23 cellular contexts compared by ENCODE assay signal in the genomic region with DNA sequence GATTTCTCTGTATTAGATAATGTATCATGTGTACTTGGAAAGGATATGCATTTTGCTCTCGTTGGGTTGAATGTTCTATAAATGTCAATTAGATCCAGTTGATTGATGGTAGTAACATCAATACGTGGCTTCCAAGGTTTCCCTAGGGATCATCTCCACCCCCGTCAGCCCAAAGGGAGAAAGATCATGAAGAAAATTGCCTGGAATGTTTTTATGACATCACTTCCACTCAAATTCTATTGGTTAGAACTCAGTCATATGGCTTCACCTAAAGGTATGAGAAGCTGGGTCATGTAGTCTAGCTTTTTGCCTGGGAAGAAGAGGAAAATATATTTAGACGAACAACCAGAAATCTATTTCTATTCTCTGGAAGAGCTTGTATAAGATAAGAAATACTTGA. TPM values are rescaled to one million over a fixed set of nuclear protein-coding genes. Genes with fewer than 3 reads are reported as not detected.
DNase-seq lines count a peak whose midpoint lies in the region; ATAC-seq, FAIRE-seq and TF ChIP-seq lines count a peak whose summit lies in the region.
"Had no signal": no experiment of that assay in that cellular context is flagged by ENCODE, and none has a peak within 500 bp of the region (broad histone marks: within the 10 kb centered on the region; RNA-seq: fewer than 3 reads in every experiment).

A gene (plus strand): TSS at position 253 of the 400 bp plus-strand sequence. CDS start 6 bp downstream, at position 259.

- H3K4me1 ChIP-seq in A673 (ENCODE audit: insufficient read depth, low read length, poor library complexity, severe bottlenecking) (no peaks in the 10 kb centered on the region), GM23338 (ENCODE audit: insufficient read depth) (no peaks in the 10 kb centered on the region), K562 (replicated peaks in 1 of 2; ENCODE audit: control insufficient read depth in 2 of 2, insufficient read depth in 2 of 2, low read length in 2 of 2) (no peaks in the 10 kb centered on the region), uterus (no peaks in the 10 kb centered on the region)
- H3K4me1 ChIP-seq: A549 had no signal

- no peak within 1 kb of the TSS for H3K27ac ChIP-seq in A673 (ENCODE audit: low read depth, low read length, poor library complexity, severe bottlenecking)
- H3K27ac ChIP-seq in GM23338 (ENCODE audit: low read depth): no peak within 1 kb of the TSS
- no peak within 1 kb of the TSS for H3K27ac ChIP-seq in K562 (ENCODE audit: extremely low read depth, low read depth, low read length)
- no peak within 1 kb of the TSS for H3K27ac ChIP-seq in uterus
- H3K27ac ChIP-seq: A549 had no signal

- CTCF ChIA-PET in A673 (lab: Charles Lee) (no interaction called here), K562 (lab: Yijun Ruan, JAX; ENCODE audit: low intra/inter-chr PET ratio) (no interaction called here)

- no TSS peak for BruUV-seq in A673 (replicated peaks; lab: Mats Ljungman, UMichigan)
- BruUV-seq in K562 (replicated peaks; lab: Mats Ljungman, UMichigan): no TSS peak

- DNase-seq in A673 (ENCODE audit: low spot score) (peak; percentile 43), GM23338 (ENCODE audit: low spot score) (no peak), NCI-H82 (lab: John Stamatoyannopoulos, UW) (peak; percentile 74), K562 (ENCODE audit: extremely low read depth in 1 of 4, low spot score in 3 of 4) (peak in 2 of 4 experiments; percentile 14 to 22), ACHN (no peak), H54 (ENCODE audit: insufficient read length, low spot score) (no peak), uterus (no peak)
- DNase-seq: AML-193; DMS79 treated with DMSO at 0.1 percent for 48 hours; GF-D8; KG1; NCI-H187; NCI-H2107; NCI-H526; NK-92 treated with Interleukin-12 subunit alpha and Interleukin-12 subunit beta, amount 100 ng/mL, for 24 hours; SK-N-SH; T-cell had no signal

- H3K36me3 ChIP-seq in A673 (ENCODE audit: insufficient read depth, low read length, poor library complexity, severe bottlenecking) (no peaks in the 10 kb centered on the region), GM23338 (ENCODE audit: insufficient read depth) (no peaks in the 10 kb centered on the region), K562 (ENCODE audit: control insufficient read depth, insufficient read depth, low read length) (no peaks in the 10 kb centered on the region), uterus (no peaks in the 10 kb centered on the region)

- POLR2A ChIA-PET in A673 (lab: Charles Lee; ENCODE audit: low non-redundant PET): interaction anchor here (0.6 kb wide), 1 partner anchor 434 kb away, joined by 3 read pairs; no protein-coding TSS in a partner anchor
- POLR2A ChIA-PET in K562 (lab: Yijun Ruan, JAX): interaction anchor here (1.0 to 1.9 kb wide), 3 partner anchors 8 to 24 kb away, joined by 3 to 5 read pairs (median 4); no protein-coding TSS in a partner anchor

- no peak within 1 kb of the TSS for H3K4me3 ChIP-seq in A673 (ENCODE audit: low read depth, low read length, poor library complexity, severe bottlenecking)
- no peak within 1 kb of the TSS for H3K4me3 ChIP-seq in GM23338
- H3K4me3 ChIP-seq in K562: no peak within 1 kb of the TSS
- H3K4me3 ChIP-seq in uterus: no peak within 1 kb of the TSS
- H3K4me3 ChIP-seq: A549, GM12878 had no signal

- H3K4me1 Mint-ChIP-seq in GM23338: no peaks in the 10 kb centered on the region
- H3K4me1 Mint-ChIP-seq: T-cell had no signal

- H3F3A ChIP-seq in GM23338 (replicated peaks; ENCODE audit: low read depth): no peaks in the 10 kb centered on the region

- intact Hi-C loops in A673 (cut with micrococcal nuclease; ENCODE audit: unreplicated experiment): no loop called here
- intact Hi-C loops in K562 (cut with micrococcal nuclease): no loop called here
- intact Hi-C loops in uterus (cut with DNase I; ENCODE audit: low total_unique reads): no loop called here

- TF ChIP-seq EP300 in K562 (IDR thresholded peaks at IDR 0.05; ENCODE audit: low read length): no peak

- ATAC-seq in GM23338 (no peak), K562 (no peak), HG03135 (IDR thresholded peaks at IDR 0.05; ENCODE audit: unreplicated experiment) (no peak)
- ATAC-seq: A549, GM12878, Right ventricle myocardium inferior, T-cell had no signal

- H3K79me2 ChIP-seq in GM23338 (replicated peaks; ENCODE audit: insufficient read depth) (no peaks in the 10 kb centered on the region), K562 (ENCODE audit: control insufficient read depth, insufficient read depth, low read length) (no peaks in the 10 kb centered on the region)

- FAIRE-seq in K562 (lab: Jason Lieb, UNC): no peak
- no peak for FAIRE-seq in H54 (lab: Jason Lieb, UNC)
- FAIRE-seq: A549, GM12878, GM19239, H1 had no signal

- H3K27me3 ChIP-seq in A673 (replicated peaks; ENCODE audit: insufficient read depth, low read depth, low read length, poor library complexity) (no peaks in the 10 kb centered on the region), GM23338 (ENCODE audit: insufficient read depth) (no peaks in the 10 kb centered on the region), K562 (ENCODE audit: control insufficient read depth in 2 of 2, insufficient read depth in 2 of 2, low read length in 2 of 2) (no peaks in the 10 kb centered on the region; a peak in 1 of 5 replicates), uterus (no peaks in the 10 kb centered on the region)

- H3K36me3 Mint-ChIP-seq in GM23338 (ENCODE audit: low read depth): no peaks in the 10 kb centered on the region
- H3K36me3 Mint-ChIP-seq: T-cell had no signal

- H3K9me3 ChIP-seq in A673 (ENCODE audit: low read depth, low read length, poor library complexity, severe bottlenecking): no peaks in the 10 kb centered on the region
- no peaks in the 10 kb centered on the region for H3K9me3 ChIP-seq in K562 (replicated peaks; ENCODE audit: control insufficient read depth, insufficient read depth, low read depth, low read length)
- H3K9me3 ChIP-seq in uterus: no peaks in the 10 kb centered on the region
- H3K9me3 ChIP-seq: A549, SK-N-SH had no signal

- WGBS in K562 (ENCODE audit: insufficient coverage, low coverage, missing lambda C conversion rate): 1% methylated on average over 4 of the region's 4 CpGs

- no peaks in the 10 kb centered on the region for H3K9me3 Mint-ChIP-seq in GM23338
- H3K9me3 Mint-ChIP-seq: T-cell had no signal

- H3K4me3 Mint-ChIP-seq in GM23338: no peak within 1 kb of the TSS
- H3K4me3 Mint-ChIP-seq: T-cell had no signal

- TF ChIP-seq POLR2A in K562 (conservative IDR thresholded peaks at IDR 0.05) (no peak), H54 (IDR thresholded peaks at IDR 0.05; ENCODE audit: low read depth, low read length) (no peak), uterus (IDR thresholded peaks at IDR 0.05) (no peak)

- H3K9ac ChIP-seq in K562 (ENCODE audit: insufficient read depth in 1 of 2, low read depth in 2 of 2, low read length in 2 of 2): no peak within 1 kb of the TSS
- H3K9ac ChIP-seq: SK-N-SH had no signal

- in situ Hi-C loops in K562 (cut with MboI) (no loop called here), ACHN (cut with HindIII; ENCODE audit: low pct_ligation_motif_present, low pct_unique_long_range_greater_than_20kb, low sequenced_read_pairs) (no loop called here)

- no peak within 1 kb of the TSS for H3K4me2 ChIP-seq in GM23338
- no peak within 1 kb of the TSS for H3K4me2 ChIP-seq in K562 (ENCODE audit: insufficient read depth, low read length)
- H3K4me2 ChIP-seq: A549, SK-N-SH had no signal

- H3K27me3 Mint-ChIP-seq in GM23338 (ENCODE audit: insufficient read depth, low read depth, poor library complexity): peaks cover 7% of the 10 kb centered on the region

- H4K20me1 ChIP-seq in GM23338 (replicated peaks; ENCODE audit: insufficient read depth) (no peaks in the 10 kb centered on the region), K562 (replicated peaks; ENCODE audit: control insufficient read depth, insufficient read depth, low read length) (no peaks in the 10 kb centered on the region)

- H3K9me2 ChIP-seq in GM23338 (ENCODE audit: insufficient read depth): 0 out of 2 replicates have a peak, but pooled peaks cover 4% of the 10 kb centered on the region
- H3K9me2 ChIP-seq: SK-N-SH had no signal

- H2AFZ ChIP-seq in GM23338 (no peak within 1 kb of the TSS), K562 (ENCODE audit: low read depth, low read length) (no peak within 1 kb of the TSS)

- no peak within 1 kb of the TSS for H3K27ac Mint-ChIP-seq in GM23338
- H3K27ac Mint-ChIP-seq: T-cell had no signal

- TF ChIP-seq CTCF in A673 (conservative IDR thresholded peaks at IDR 0.05; ENCODE audit: low read depth, low read length) (no peak), GM23338 (conservative IDR thresholded peaks at IDR 0.05; ENCODE audit: low read depth in 2 of 2) (no peak), K562 (IDR thresholded peaks at IDR 0.05 in 2 of 3, conservative IDR thresholded peaks at IDR 0.05 in 1 of 3; ENCODE audit: insufficient read depth in 2 of 3, low read depth in 1 of 3, low read length in 3 of 3) (no peak), uterus (IDR thresholded peaks at IDR 0.05) (no peak)

- TF ChIP-seq RAD21 in K562 (CRISPR knock-in tag; conservative IDR thresholded peaks at IDR 0.05 in 1 of 2, IDR thresholded peaks at IDR 0.05 in 1 of 2): no peak

- H3K9me1 ChIP-seq in K562 (ENCODE audit: control insufficient read depth, insufficient read depth, low read length): no peaks in the 10 kb centered on the region

TF ChIP-seq in GM23338, 12 proteins besides CTCF, POLR2A, EP300 and RAD21 (continues in another document):
- TF ChIP-seq CREB1 (CRISPR knock-in tag; IDR thresholded peaks at IDR 0.05; ENCODE audit: low read depth): peak; percentile 52; the same call in 1 of the 2 replicates

TF ChIP-seq in K562, 482 proteins besides CTCF, POLR2A, EP300 and RAD21 (continues in another document):
- TF ChIP-seq RBM34 (IDR thresholded peaks at IDR 0.05; ENCODE audit: borderline replicate concordance, insufficient read depth, low read length): no peak

RNA-seq across cellular contexts. Expression of the gene that starts here (rescaled TPM):
- total RNA-seq in A673 (2021) (not detected in 2 replicates), K562 (2014; rRNA removed) (not detected in 2 replicates), K562 (2014; rRNA removed; fragmentation: Illumina TruSeq; extraction: Trizol) (not detected in 2 replicates), K562 (2015; rRNA removed; fragmentation: Illumina TruSeq; extraction: Trizol) (not detected in 2 replicates), K562 (2021) (not detected in 2 replicates), uterus (not detected)
- not detected in 2 replicates for total RNA-seq in GM23338 (2014; rRNA removed; shearing (Covaris generic))
- polyA plus RNA-seq in GM23338 (2016; fragmentation: Nextera tagmentation; extraction: Ambion mirVana) (not detected in 2 replicates), K562 (2011; rRNA removed) (not detected in 2 replicates), K562 (2014; fragmentation: Illumina TruSeq; extraction: Trizol) (not detected in 2 replicates), K562 (2014; fragmentation: Nextera tagmentation; extraction: Ambion mirVana) (not detected), K562 (2014; rRNA removed) (not detected in 2 replicates)
- not detected in 2 replicates for total RNA-seq in K562 (2011; cell fraction: chromatin; rRNA removed; ENCODE audit: low replicate concordance)
- total RNA-seq in K562 (2011; cell fraction: nucleolus; rRNA removed): not detected in 2 replicates
- total RNA-seq in K562 (2011; cell fraction: nucleoplasm; rRNA removed): not detected in 2 replicates
- polyA plus RNA-seq in K562 (2011; cell fraction: cytosol; rRNA removed): not detected in 2 replicates
- not detected in 2 replicates for polyA plus RNA-seq in K562 (2011; cell fraction: nucleus; rRNA removed)
- polyA plus RNA-seq in K562 (2012): not detected in 2 replicates
- not detected in 2 replicates for polyA minus RNA-seq in K562 (2011; rRNA and poly(A)+ RNA removed)
- polyA minus RNA-seq in K562 (2011; cell fraction: cytosol; rRNA and poly(A)+ RNA removed): not detected in 2 replicates
- polyA minus RNA-seq in K562 (2011; cell fraction: nucleus; rRNA and poly(A)+ RNA removed): not detected in 2 replicates
- total RNA-seq: H1, Right ventricle myocardium inferior, T-cell had no signal
- polyA plus RNA-seq: A549, GM12878, H1, SK-N-SH had no signal

Comparison
In these comparisons a context has a peak if more than half of its experiments do, and no peak if none do; other contexts are left out.
1. Peak in DNase-seq in A673; RNA of the gene not detected or under 1 TPM.